ENCODE assay signal across 8 cellular contexts in genomic region chr1:228139931-228140723, GRCh38. TPM values are rescaled to one million over a fixed set of nuclear protein-coding genes. Genes with fewer than 3 reads are reported as not detected.
DNase-seq lines count a peak whose midpoint lies in the region; ATAC-seq and TF ChIP-seq lines count a peak whose summit lies in the region.

A gene with protein sequence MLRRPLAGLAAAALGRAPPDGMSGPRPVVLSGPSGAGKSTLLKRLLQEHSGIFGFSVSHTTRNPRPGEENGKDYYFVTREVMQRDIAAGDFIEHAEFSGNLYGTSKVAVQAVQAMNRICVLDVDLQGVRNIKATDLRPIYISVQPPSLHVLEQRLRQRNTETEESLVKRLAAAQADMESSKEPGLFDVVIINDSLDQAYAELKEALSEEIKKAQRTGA (plus strand): TSS chr1:228140279. CDS start chr1:228140303, 24 bp downstream.

- no peaks in the 10 kb centered on the region for H3K36me3 Mint-ChIP-seq in activated naive CD8-positive, alpha-beta T cell

- no peaks in the 10 kb centered on the region for H3K27me3 Mint-ChIP-seq in activated naive CD8-positive, alpha-beta T cell

- TF ChIP-seq POLR2A in GM10847 (IDR thresholded peaks at IDR 0.05; ENCODE audit: extremely low read depth, insufficient read length) = peak; percentile 90
- TF ChIP-seq POLR2A in testis (IDR thresholded peaks at IDR 0.05) = peak; percentile 80

- H3K27me3 ChIP-seq in testis = no peaks in the 10 kb centered on the region

- intact Hi-C loops in testis (cut with DNase I; ENCODE audit: low total_unique reads) = loop anchor here (10.0 kb wide), 1 partner anchor 355 kb away; no protein-coding TSS in a partner anchor

- peak within 1 kb of the TSS; percentile 94 to 99 for H3K4me3 ChIP-seq in testis

- DNase-seq in NCI-H1105 (lab: John Stamatoyannopoulos, UW) (peak; percentile 94), SKM-1 treated with dmso at 0.1 percent for 144 hours (lab: John Stamatoyannopoulos, UW; ENCODE audit: unreplicated experiment) (peak; percentile 100), glomerular visceral epithelial cell (ENCODE audit: extremely low spot score) (peak; percentile 100), omental fat pad (ENCODE audit: low spot score) (peak; percentile 98), testis (peak; percentile 100)

- H3K4me1 Mint-ChIP-seq in activated naive CD8-positive, alpha-beta T cell (ENCODE audit: low read depth) = peaks cover 27% of the 10 kb centered on the region

- H3K36me3 ChIP-seq in testis (ENCODE audit: low read depth, missing control alignments) = no peaks in the 10 kb centered on the region

- peak within 1 kb of the TSS; percentile 98 for H3K4me3 Mint-ChIP-seq in activated naive CD8-positive, alpha-beta T cell

- H3K9me3 ChIP-seq in testis = no peaks in the 10 kb centered on the region

- H3K27ac ChIP-seq in testis = peak within 1 kb of the TSS; percentile 97 to 99

- peak within 1 kb of the TSS; percentile 95 for H3K27ac Mint-ChIP-seq in activated naive CD8-positive, alpha-beta T cell

- peak; percentile 93 for ATAC-seq in HG02642 (IDR thresholded peaks at IDR 0.05; ENCODE audit: poor library complexity, unreplicated experiment)
- ATAC-seq in omental fat pad (ENCODE audit: low FRiP score) = peak; percentile 95

- 0% methylated on average over 22 to 75 of the region's 95 CpGs for WGBS in testis, 2 donors

- H3K4me1 ChIP-seq in testis = peaks cover 26% of the 10 kb centered on the region

- H3K9me3 Mint-ChIP-seq in activated naive CD8-positive, alpha-beta T cell (ENCODE audit: low read depth) = no peaks in the 10 kb centered on the region

- no peak for TF ChIP-seq CTCF in omental fat pad (IDR thresholded peaks at IDR 0.05)
- TF ChIP-seq CTCF in testis (IDR thresholded peaks at IDR 0.05) = peak in 2 of 3 experiments; percentile 11 to 62

RNA-seq across cellular contexts. Expression of the gene that starts here (rescaled TPM):
- total RNA-seq in omental fat pad = 100 to 1,000 TPM; 285 to 404 (median 308) TPM
- 100 to 1,000 TPM; 298 to 343 TPM for total RNA-seq in testis
- polyA plus RNA-seq in testis (ENCODE audit: insufficient read depth, low read depth, low replicate concordance) = 236 TPM

Comparison
In these comparisons a context has a peak if more than half of its experiments do, and no peak if none do; other contexts are left out.
1. Peak in every context shown above with its lines: DNase-seq, ATAC-seq, H3K4me3 ChIP-seq and H3K27ac ChIP-seq.
2. CTCF ChIP-seq: peak in testis (2 of 3); none in omental fat pad (0 of 3).